Comparison of ENCODE assay signal across 24 cellular contexts in genomic region chr5:121008041-121008440, GRCh38.
"Had no signal": no experiment of that assay in that cellular context is flagged by ENCODE, and none has a peak within 500 bp of the region (broad histone marks: within the 10 kb centered on the region; RNA-seq: fewer than 3 reads in every experiment).

No MANE protein-coding gene starts in this region.

- H3K27me3 ChIP-seq: stomach, suprapubic skin, testis, thyroid gland, tibial artery, tibial nerve, transverse colon, upper lobe of left lung, upper lobe of right lung, uterus, vagina had no signal

- H3K4me3 ChIP-seq: stomach, suprapubic skin, testis, thoracic aorta, thyroid gland, tibial artery, tibial nerve, transverse colon, upper lobe of left lung, upper lobe of right lung, uterus, vagina had no signal

- H3K27ac ChIP-seq: stomach, suprapubic skin, testis, thoracic aorta, thyroid gland, tibial artery, tibial nerve, transverse colon, upper lobe of left lung, upper lobe of right lung, uterus, vagina had no signal

- H3K4me1 ChIP-seq: stomach, suprapubic skin, testis, thyroid gland, tibial artery, tibial nerve, transverse colon, upper lobe of left lung, upper lobe of right lung, uterus, vagina had no signal

- H3K9me3 ChIP-seq: stomach, suprapubic skin, testis, thoracic aorta, thyroid gland, tibial artery, tibial nerve, transverse colon, upper lobe of left lung, upper lobe of right lung, uterus, vagina had no signal

- H3K36me3 ChIP-seq: stomach, suprapubic skin, thoracic aorta, thyroid gland, tibial artery, tibial nerve, transverse colon, upper lobe of left lung, upper lobe of right lung, uterus, vagina had no signal

- DNase-seq: stimulated activated CD4-positive, alpha-beta T cell treated with anti-CD3 and anti-CD28 coated beads, Interleukin-2, amount 100 ng/mL, for 48 hours; stimulated activated CD4-positive, alpha-beta T cell treated with anti-CD3 and anti-CD28 coated beads, Interleukin-4, amount 100 ng/mL, for 1 hour; stimulated activated CD4-positive, alpha-beta T cell treated with anti-CD3 and anti-CD28 coated beads, Interleukin-4, amount 100 ng/mL, for 24 hours; stimulated activated CD4-positive, alpha-beta T cell treated with anti-CD3 and anti-CD28 coated beads, Interleukin-4, amount 100 ng/mL, for 4 hours; stimulated activated CD8-positive, alpha-beta memory T cell treated with anti-CD3 and anti-CD28 coated beads, Interleukin-4, amount 100 ng/mL, for 48 hours; stimulated activated naive B cell treated with anti-CD40 and anti-IgM and Interleukin-4, amounts not matched to agents 10 μg/mL and 1 μg/mL and 100 μg/mL, for 72 hours; stimulated activated naive CD4-positive, alpha-beta T cell; stimulated activated naive CD4-positive, alpha-beta T cell treated with Interleukin-2 at 50 U/mL for 16 hours; stimulated activated naive CD8-positive, alpha-beta T cell treated with anti-CD3 and anti-CD28 coated beads, Interleukin-15, amount 100 ng/mL, for 72 hours; stimulated activated naive CD8-positive, alpha-beta T cell treated with anti-CD3 and anti-CD28 coated beads, Interleukin-15, Interleukin-2, amounts not matched to agents 100 U/mL and 50 U/mL, for 24 hours; stomach; substantia nigra; testis; thyroid gland; tibial artery; transverse colon; trophoblast cell; upper lobe of left lung; upper lobe of right lung; uterus had no signal
